ENCODE assay signal across 19 cellular contexts in genomic region chr16:61946019-61946418, GRCh38.
"Had no signal": no experiment of that assay in that cellular context is flagged by ENCODE, and none has a peak within 500 bp of the region (broad histone marks: within the 10 kb centered on the region; RNA-seq: fewer than 3 reads in every experiment).

No MANE protein-coding gene starts in this region.

- ATAC-seq: effector memory CD8-positive, alpha-beta T cell; gastrocnemius medialis; left ventricle myocardium superior; natural killer cell had no signal

- H3K9me3 ChIP-seq: gastrocnemius medialis, tibial nerve, vagina had no signal

- H3K4me3 ChIP-seq: gastrocnemius medialis, tibial nerve, vagina had no signal

- H3K27ac ChIP-seq: gastrocnemius medialis, tibial nerve, vagina had no signal

- H3K27me3 Mint-ChIP-seq: activated naive CD8-positive, alpha-beta T cell treated with anti-CD3 and anti-CD28 coated beads, Interleukin-2, amount 10 ng/mL, durations not matched to agents 7 days and 5 days; dendritic cell treated with granulocyte-macrophage colony-stimulating factor and Interleukin-4, amounts not matched to agents 40 ng/mL and 50 ng/mL, for 4 days; effector memory CD8-positive, alpha-beta T cell; memory B cell had no signal

- H3K36me3 Mint-ChIP-seq: activated naive CD8-positive, alpha-beta T cell treated with anti-CD3 and anti-CD28 coated beads, Interleukin-2, amount 10 ng/mL, durations not matched to agents 7 days and 5 days; memory B cell had no signal

- H3K4me1 ChIP-seq: gastrocnemius medialis, tibial nerve, vagina had no signal

- H3K27me3 ChIP-seq: gastrocnemius medialis, tibial nerve, vagina had no signal

- H3K9me3 Mint-ChIP-seq: dendritic cell treated with granulocyte-macrophage colony-stimulating factor and Interleukin-4, amounts not matched to agents 40 ng/mL and 50 ng/mL, for 4 days had no signal

- DNase-seq: activated CD4-positive, CD25-positive, alpha-beta regulatory T cell treated with anti-CD3 and anti-CD28 coated beads, Interleukin-2, amount 50 U/mL, for 72 hours; activated naive CD4-positive, alpha-beta T cell; activated naive CD8-positive, alpha-beta T cell treated with anti-CD3 and anti-CD28 coated beads, Interleukin-2, amount 10 ng/mL, durations not matched to agents 7 days and 5 days; cerebellar nuclear complex; effector memory CD8-positive, alpha-beta T cell; gastrocnemius medialis; kidney glomerular epithelial cell; left ventricle myocardium superior; natural killer cell; retina; stimulated activated CD4-positive, alpha-beta T cell treated with anti-CD3 and anti-CD28 coated beads, Interleukin-15, amount 100 ng/mL, for 24 hours; stimulated activated CD4-positive, alpha-beta T cell treated with anti-CD3 and anti-CD28 coated beads, Interleukin-4, amount 100 ng/mL, for 24 hours; stimulated activated naive CD4-positive, alpha-beta T cell treated with Interleukin-2 at 50 U/mL for 16 hours; substantia nigra had no signal

- H3K27ac Mint-ChIP-seq: activated naive CD8-positive, alpha-beta T cell treated with anti-CD3 and anti-CD28 coated beads, Interleukin-2, amount 10 ng/mL, durations not matched to agents 7 days and 5 days; activated T-helper 1 cell treated with anti-CD3 and anti-CD28 coated beads, Interleukin-12 subunit alpha, Interleukin-12 subunit beta, Interleukin-2, Interleukin-4 antibody, amounts not matched to agents 30 ng/mL and 10 ng/mL and 1 ng/mL, durations not matched to agents 14 hours and 24 hours and 36 hours; dendritic cell treated with granulocyte-macrophage colony-stimulating factor and Interleukin-4, amounts not matched to agents 40 ng/mL and 50 ng/mL, for 4 days; effector memory CD8-positive, alpha-beta T cell; memory B cell; natural killer cell had no signal

- H3K4me3 Mint-ChIP-seq: activated naive CD8-positive, alpha-beta T cell treated with anti-CD3 and anti-CD28 coated beads, Interleukin-2, amount 10 ng/mL, durations not matched to agents 7 days and 5 days; activated T-helper 1 cell treated with anti-CD3 and anti-CD28 coated beads, Interleukin-12 subunit alpha, Interleukin-12 subunit beta, Interleukin-2, Interleukin-4 antibody, amounts not matched to agents 30 ng/mL and 10 ng/mL and 1 ng/mL, durations not matched to agents 14 hours and 24 hours and 36 hours; dendritic cell treated with granulocyte-macrophage colony-stimulating factor and Interleukin-4, amounts not matched to agents 40 ng/mL and 50 ng/mL, for 4 days; effector memory CD8-positive, alpha-beta T cell; memory B cell; natural killer cell had no signal

- H3K4me1 Mint-ChIP-seq: activated naive CD8-positive, alpha-beta T cell treated with anti-CD3 and anti-CD28 coated beads, Interleukin-2, amount 10 ng/mL, durations not matched to agents 7 days and 5 days; memory B cell; natural killer cell had no signal

- H3K36me3 ChIP-seq: gastrocnemius medialis, tibial nerve, vagina had no signal
